19 cellular contexts compared by ENCODE assay signal in the genomic region with DNA sequence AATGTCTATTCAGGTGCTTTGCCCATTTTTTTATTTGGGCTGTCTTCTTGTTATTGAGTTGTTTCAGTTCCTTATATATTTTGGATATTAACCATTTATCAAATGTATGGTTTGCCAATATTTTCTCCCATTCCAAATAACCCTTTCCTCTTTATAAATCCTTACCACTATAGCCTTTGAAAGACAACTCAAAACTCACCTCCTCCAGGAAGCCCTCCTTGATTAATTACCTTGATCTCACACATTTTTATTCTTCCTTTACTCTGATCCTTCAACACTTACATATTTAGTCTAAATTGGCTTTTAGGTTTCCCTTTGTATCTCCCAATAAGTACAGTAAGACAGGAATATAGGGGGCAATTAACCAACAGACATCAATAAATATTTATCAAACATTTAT. TPM values are rescaled to one million over a fixed set of nuclear protein-coding genes. Genes with fewer than 3 reads are reported as not detected.
"Had no signal": no experiment of that assay in that cellular context is flagged by ENCODE, and none has a peak within 500 bp of the region (broad histone marks: within the 10 kb centered on the region; RNA-seq: fewer than 3 reads in every experiment).

No MANE protein-coding gene starts in this region.

- H3K27me3 ChIP-seq: esophagus squamous epithelium, left lung, sigmoid colon had no signal

- ATAC-seq: gastroesophageal sphincter, left lung, lower lobe of right lung, psoas muscle had no signal

- H3K36me3 Mint-ChIP-seq: mesothelial cell of epicardium; natural killer cell treated with Interleukin-12 subunit alpha and Interleukin-12 subunit beta and Interleukin-15 and Interleukin-18, amount 100 ng/mL, for 72 hours had no signal

- H3K4me3 ChIP-seq: esophagus squamous epithelium, gastroesophageal sphincter, left lung, lower lobe of right lung, psoas muscle, sigmoid colon had no signal

- FAIRE-seq: endometrium, small intestine had no signal

- H3K4me1 ChIP-seq: gastroesophageal sphincter, lower lobe of right lung, psoas muscle had no signal

- H3K9me3 Mint-ChIP-seq: natural killer cell treated with Interleukin-12 subunit alpha and Interleukin-12 subunit beta and Interleukin-15 and Interleukin-18, amount 100 ng/mL, for 72 hours had no signal

- H3K36me3 ChIP-seq: esophagus squamous epithelium, gastroesophageal sphincter, left lung, lower lobe of right lung, sigmoid colon had no signal

- H3K9me3 ChIP-seq: esophagus squamous epithelium, gastroesophageal sphincter, left lung, lower lobe of right lung, psoas muscle, sigmoid colon had no signal

- H3K27ac Mint-ChIP-seq: mesothelial cell of epicardium; natural killer cell treated with Interleukin-12 subunit alpha and Interleukin-12 subunit beta and Interleukin-15 and Interleukin-18, amount 100 ng/mL, for 72 hours had no signal

- H3K27ac ChIP-seq: esophagus squamous epithelium, gastroesophageal sphincter, left lung, lower lobe of right lung, psoas muscle, sigmoid colon had no signal

- H3K4me3 Mint-ChIP-seq: memory B cell; mesothelial cell of epicardium; natural killer cell treated with Interleukin-12 subunit alpha and Interleukin-12 subunit beta and Interleukin-15 and Interleukin-18, amount 100 ng/mL, for 72 hours had no signal

- DNase-seq: cortex of kidney; effector memory CD4-positive, alpha-beta T cell; esophagus squamous epithelium; glutamatergic neuron; left lung; lower lobe of right lung; occipital lobe; psoas muscle; retina; sigmoid colon; small intestine; stimulated activated CD4-positive, alpha-beta T cell treated with anti-CD3 and anti-CD28 coated beads, Interleukin-12 subunit alpha, Interleukin-12 subunit beta, amount 100 ng/mL, for 4 hours; stimulated activated naive CD4-positive, alpha-beta T cell treated with Interleukin-2 at 50 U/mL for 16 hours; trophoblast cell had no signal

RNA-seq across cellular contexts. Expression of a gene that starts 42.9 kb away (rescaled TPM):
- total RNA-seq: natural killer cell treated with Interleukin-12 subunit alpha and Interleukin-12 subunit beta and Interleukin-15 and Interleukin-18, amount 100 ng/mL, for 72 hours had no signal
